Comparison of ENCODE assay signal across 12 cellular contexts in the genomic region with DNA sequence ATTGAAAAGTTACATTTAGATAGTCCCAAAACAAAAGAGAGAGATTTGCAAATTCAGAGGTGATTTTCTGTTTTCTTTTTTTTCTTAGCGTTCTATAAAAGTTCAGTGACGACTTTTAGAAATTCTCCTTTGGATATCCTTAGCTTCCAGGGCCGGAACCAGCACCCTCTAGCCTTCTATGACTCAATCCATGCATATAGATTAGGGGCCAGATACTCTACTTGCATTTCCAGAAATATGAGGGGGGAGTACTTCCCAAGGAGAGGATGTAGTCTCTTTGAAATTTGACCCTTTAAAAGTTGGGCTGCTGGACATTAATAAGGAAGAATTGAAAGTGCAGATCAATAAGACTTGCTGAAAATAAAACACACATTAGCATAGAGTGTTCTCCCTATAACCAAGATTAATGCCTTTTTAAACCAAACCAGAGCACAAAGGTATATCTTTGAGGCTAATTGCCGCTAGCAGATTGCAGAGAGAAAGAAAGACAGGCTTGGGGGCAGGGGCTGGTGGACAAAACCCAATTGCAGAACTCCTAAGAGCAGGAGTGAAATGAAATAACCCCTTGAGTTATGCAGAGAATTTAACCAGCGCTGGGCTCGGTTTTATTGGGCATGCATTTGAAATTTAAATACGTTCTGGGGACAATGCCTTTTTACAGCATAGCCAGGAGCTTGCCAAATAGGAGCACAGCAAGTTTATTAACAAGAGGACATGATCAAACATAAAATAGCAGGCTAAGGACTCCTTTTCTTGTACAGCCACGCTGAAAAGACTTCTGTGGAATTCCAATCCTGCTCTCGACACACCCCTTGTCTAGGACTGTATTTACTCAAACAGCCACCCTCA.
DNase-seq lines count a peak whose midpoint lies in the region; ATAC-seq, FAIRE-seq and TF ChIP-seq lines count a peak whose summit lies in the region.
"Had no signal": no experiment of that assay in that cellular context is flagged by ENCODE, and none has a peak within 500 bp of the region (broad histone marks: within the 10 kb centered on the region; RNA-seq: fewer than 3 reads in every experiment).

No MANE protein-coding gene starts in this region.

- peaks cover 19% of the 10 kb centered on the region for H3K4me1 Mint-ChIP-seq in astrocyte (ENCODE audit: low read depth, unreplicated experiment)

- H3K27me3 ChIP-seq in A673 (replicated peaks; ENCODE audit: insufficient read depth, low read depth, low read length, poor library complexity) (no peaks in the 10 kb centered on the region), astrocyte (ENCODE audit: insufficient read depth, low read length) (no peaks in the 10 kb centered on the region), MM.1S (replicated peaks; ENCODE audit: insufficient read depth, low read length) (no peaks in the 10 kb centered on the region)
- H3K27me3 ChIP-seq: transverse colon had no signal

- no peak for TF ChIP-seq POLR2A in lower leg skin (IDR thresholded peaks at IDR 0.05)

- peak; percentile 78 for DNase-seq in A673 (ENCODE audit: low spot score)
- peak; percentile 38 for DNase-seq in HT1080 (ENCODE audit: low read depth)
- peak; percentile 65 for DNase-seq in astrocyte (ENCODE audit: low read depth)
- DNase-seq in left kidney (ENCODE audit: low read depth, low spot score), result peak; percentile 58
- DNase-seq in kidney, result no peak
- DNase-seq in MM.1S, result no peak
- no peak for DNase-seq in lower leg skin (ENCODE audit: low spot score in 2 of 2)
- DNase-seq: activated T-cell treated with anti-CD3 and anti-CD28 coated beads, Interleukin-2, amount 50 U/mL, for 4 hours; NCI-H510A treated with DMSO at 0.1 percent for 48 hours; T-helper 9 cell; transverse colon had no signal

- H3K79me2 ChIP-seq in astrocyte (ENCODE audit: insufficient read depth, low read length), result no peaks in the 10 kb centered on the region
- no peaks in the 10 kb centered on the region for H3K79me2 ChIP-seq in MM.1S (ENCODE audit: low read length)

- 31 to 44% methylated on average over 9 of the region's 9 CpGs for WGBS in lower leg skin, 2 donors

- TF ChIP-seq CTCF in A673 (conservative IDR thresholded peaks at IDR 0.05; ENCODE audit: low read depth, low read length), result no peak
- TF ChIP-seq CTCF in astrocyte (IDR thresholded peaks at IDR 0.05; ENCODE audit: insufficient read depth, low read depth, low read length), result no peak
- no peak for TF ChIP-seq CTCF in kidney (IDR thresholded peaks at IDR 0.05; ENCODE audit: borderline replicate concordance, extremely low read depth, insufficient read depth)
- TF ChIP-seq CTCF in MM.1S (IDR thresholded peaks at IDR 0.05; ENCODE audit: low read length), result no peak
- no peak for TF ChIP-seq CTCF in lower leg skin (IDR thresholded peaks at IDR 0.05)

- peak overlapping the region; percentile 22 for H3K9ac ChIP-seq in astrocyte (ENCODE audit: low read length)
- no peak overlapping the region for H3K9ac ChIP-seq in kidney (ENCODE audit: low read length in 2 of 2)
- H3K9ac ChIP-seq in MM.1S (ENCODE audit: low read length), result no peak overlapping the region

- peak overlapping the region; percentile 68 for H3K27ac ChIP-seq in A673 (ENCODE audit: low read depth, low read length, poor library complexity, severe bottlenecking)
- peak overlapping the region; percentile 15 for H3K27ac ChIP-seq in astrocyte (ENCODE audit: low read depth, low read length)
- H3K27ac ChIP-seq in kidney (ENCODE audit: low read depth in 2 of 2, low read length in 2 of 2), result no peak overlapping the region
- no peak overlapping the region for H3K27ac ChIP-seq in MM.1S (ENCODE audit: low read length)
- H3K27ac ChIP-seq: transverse colon had no signal

- no peaks in the 10 kb centered on the region for H3F3A ChIP-seq in MM.1S (ENCODE audit: insufficient read depth, low read length)

- H3K9me3 ChIP-seq in A673 (ENCODE audit: low read depth, low read length, poor library complexity, severe bottlenecking) (no peaks in the 10 kb centered on the region), astrocyte (ENCODE audit: insufficient read depth, low read depth, low read length) (no peaks in the 10 kb centered on the region), kidney (ENCODE audit: control insufficient read depth in 1 of 2, low read length in 2 of 2) (no peaks in the 10 kb centered on the region), MM.1S (replicated peaks; ENCODE audit: insufficient read depth, low read length) (no peaks in the 10 kb centered on the region)
- H3K9me3 ChIP-seq: transverse colon had no signal

- H2AFZ ChIP-seq in astrocyte (ENCODE audit: low read depth, low read length) (peak overlapping the region; percentile 8), MM.1S (ENCODE audit: low read length) (no peak overlapping the region)

- no peaks in the 10 kb centered on the region for H3K9me2 ChIP-seq in MM.1S (replicated peaks; ENCODE audit: insufficient read depth, low read length)

- no TSS peak for BruUV-seq in A673 (replicated peaks; lab: Mats Ljungman, UMichigan)

- H3K4me3 ChIP-seq in A673 (ENCODE audit: low read depth, low read length, poor library complexity, severe bottlenecking) (no peak overlapping the region), astrocyte (ENCODE audit: insufficient read depth, low read depth, low read length) (peak overlapping the region; percentile 35), kidney (ENCODE audit: low read length in 2 of 2) (no peak overlapping the region), MM.1S (ENCODE audit: low read length) (no peak overlapping the region), lower leg skin (ENCODE audit: low read depth, poor library complexity, severe bottlenecking) (no peak overlapping the region)
- H3K4me3 ChIP-seq: transverse colon had no signal

- H3K4me2 ChIP-seq in astrocyte (ENCODE audit: low read length), result peak overlapping the region; percentile 81
- H3K4me2 ChIP-seq in MM.1S (ENCODE audit: low read depth, low read length), result no peak overlapping the region

- intact Hi-C loops in A673 (cut with micrococcal nuclease; ENCODE audit: unreplicated experiment) (no loop called here), kidney (cut with DNase I) (no loop called here), lower leg skin (cut with DNase I; ENCODE audit: low total_unique reads) (no loop called here)

- peak overlapping the region; percentile 42 for H3K4me3 Mint-ChIP-seq in astrocyte (ENCODE audit: unreplicated experiment)
- H3K4me3 Mint-ChIP-seq: activated T-cell treated with anti-CD3 and anti-CD28 coated beads, Interleukin-2, amount 50 U/mL, for 4 hours had no signal

- no peaks in the 10 kb centered on the region for H3K36me3 ChIP-seq in A673 (ENCODE audit: insufficient read depth, low read length, poor library complexity, severe bottlenecking)
- no peaks in the 10 kb centered on the region for H3K36me3 ChIP-seq in astrocyte (ENCODE audit: insufficient read depth, low read length)
- no peaks in the 10 kb centered on the region for H3K36me3 ChIP-seq in kidney (ENCODE audit: control insufficient read depth in 1 of 2, insufficient read depth in 2 of 2, low read length in 2 of 2)
- no peaks in the 10 kb centered on the region for H3K36me3 ChIP-seq in MM.1S (replicated peaks; ENCODE audit: insufficient read depth, low read length)
- H3K36me3 ChIP-seq: transverse colon had no signal

- H3K4me1 ChIP-seq in A673 (ENCODE audit: insufficient read depth, low read length, poor library complexity, severe bottlenecking) (peaks cover 19% of the 10 kb centered on the region), astrocyte (ENCODE audit: insufficient read depth, low read length) (peaks cover 18% of the 10 kb centered on the region), kidney (ENCODE audit: control insufficient read depth in 1 of 2, insufficient read depth in 1 of 2, low read depth in 1 of 2, low read length in 2 of 2) (no peaks in the 10 kb centered on the region), MM.1S (ENCODE audit: low read length) (no peaks in the 10 kb centered on the region)

- H3K9me3 Mint-ChIP-seq in astrocyte (ENCODE audit: unreplicated experiment), result no peaks in the 10 kb centered on the region
- H3K9me3 Mint-ChIP-seq: activated T-cell treated with anti-CD3 and anti-CD28 coated beads, Interleukin-2, amount 50 U/mL, for 4 hours had no signal

- POLR2A ChIA-PET in A673 (lab: Charles Lee; ENCODE audit: low non-redundant PET), result interaction anchor here (0.6 kb wide), 1 partner anchor 12 kb away, joined by 7 read pairs; no protein-coding TSS in a partner anchor

- CTCF ChIA-PET in A673 (lab: Charles Lee), result no interaction called here

- peaks cover 2% of the 10 kb centered on the region for H3K27me3 Mint-ChIP-seq in astrocyte (ENCODE audit: low read depth, unreplicated experiment)

- no peak for FAIRE-seq in astrocyte (lab: Jason Lieb, UNC)
- FAIRE-seq in kidney (lab: Jason Lieb, UNC), result no peak

- H4K20me1 ChIP-seq in astrocyte (ENCODE audit: insufficient read depth, low read length), result no peaks in the 10 kb centered on the region
- no peaks in the 10 kb centered on the region for H4K20me1 ChIP-seq in MM.1S (ENCODE audit: insufficient read depth, low read length)

- ATAC-seq in HG03378 (IDR thresholded peaks at IDR 0.05; ENCODE audit: unreplicated experiment), result no peak
- ATAC-seq: activated T-cell treated with anti-CD3 and anti-CD28 coated beads, Interleukin-2, amount 50 U/mL, for 4 hours had no signal

- H3K27ac Mint-ChIP-seq in astrocyte (ENCODE audit: unreplicated experiment), result peak overlapping the region; percentile 47

- no peaks in the 10 kb centered on the region for H3K36me3 Mint-ChIP-seq in astrocyte (ENCODE audit: low read depth, unreplicated experiment)

Comparison
In these comparisons a context has a peak if more than half of its experiments do, and no peak if none do; other contexts are left out.
1. DNase-seq: peak in A673 (single experiment), HT1080 (single experiment), astrocyte (single experiment) and left kidney (single experiment); none in kidney (single experiment), MM.1S (single experiment) and lower leg skin (0 of 2).
2. H3K27ac ChIP-seq: peak in A673 (single experiment) and astrocyte (single experiment); none in kidney (0 of 2) and MM.1S (single experiment).